ENCODE assay signal across 10 cellular contexts in the genomic region with DNA sequence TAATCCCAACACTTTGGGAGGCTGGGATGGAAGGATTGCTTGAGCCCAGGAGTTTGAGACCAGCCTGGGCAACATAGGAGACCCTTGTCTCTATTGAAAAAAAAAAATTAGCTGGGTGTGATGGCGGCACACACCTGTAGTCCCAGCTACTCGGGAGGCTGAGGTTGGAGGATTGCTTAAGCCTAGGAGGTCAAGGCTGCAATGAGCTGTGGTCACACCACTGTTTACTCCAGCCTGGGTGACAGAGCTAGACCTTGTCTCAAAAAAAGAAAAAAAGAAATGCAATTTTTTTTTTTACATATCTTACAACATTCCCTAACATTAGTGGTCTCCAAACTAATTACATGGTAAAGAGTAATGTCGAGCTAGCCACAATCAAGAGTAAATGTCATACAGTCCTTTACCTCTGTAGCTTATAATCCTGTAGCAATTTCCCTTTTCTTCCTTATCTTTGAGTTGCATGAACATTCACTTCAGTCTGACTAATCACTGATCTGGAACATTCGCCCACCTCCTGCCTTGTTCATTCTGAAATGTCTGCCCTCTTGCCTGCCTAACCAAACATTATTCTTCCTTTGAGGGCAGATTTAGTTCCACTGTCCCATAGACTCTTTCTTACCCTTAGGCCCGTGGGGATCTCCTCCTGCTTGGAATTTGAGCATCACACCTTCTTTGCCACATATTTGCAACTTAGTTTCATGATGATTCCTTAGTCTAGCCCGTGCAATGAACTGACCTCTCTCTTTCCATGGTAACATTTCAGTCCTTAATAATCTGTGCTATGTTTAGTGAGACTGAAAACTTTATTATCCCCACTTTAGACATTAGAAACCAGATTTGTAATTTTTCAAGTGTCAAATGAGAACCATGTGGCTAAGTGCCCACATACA. TPM values are rescaled to one million over a fixed set of nuclear protein-coding genes. Genes with fewer than 3 reads are reported as not detected.
A peak's percentile ranks its signal among the peaks of the same experiment; 100 is the strongest.
DNase-seq lines count a peak whose midpoint lies in the region; ATAC-seq and TF ChIP-seq lines count a peak whose summit lies in the region.
"Had no signal": no experiment of that assay in that cellular context is flagged by ENCODE, and none has a peak within 500 bp of the region (broad histone marks: within the 10 kb centered on the region; RNA-seq: fewer than 3 reads in every experiment).

No MANE protein-coding gene starts in this region.

- peak overlapping the region; percentile 56 for H3K27ac ChIP-seq in smooth muscle cell (ENCODE audit: low read depth)
- H3K27ac ChIP-seq in Karpas-422 (ENCODE audit: low read length): no peak overlapping the region
- H3K27ac ChIP-seq in right cardiac atrium (ENCODE audit: low read length): no peak overlapping the region

- intact Hi-C loops in right cardiac atrium (cut with DNase I): no loop called here

- H2AFZ ChIP-seq in smooth muscle cell (ENCODE audit: low read depth): no peak overlapping the region
- no peak overlapping the region for H2AFZ ChIP-seq in Karpas-422 (ENCODE audit: low read length)

- H3K4me3 ChIP-seq in choroid plexus epithelial cell (ENCODE audit: low read depth, low read length) (no peak overlapping the region), smooth muscle cell (no peak overlapping the region), Karpas-422 (ENCODE audit: low read length) (no peak overlapping the region), right cardiac atrium (ENCODE audit: low read length) (no peak overlapping the region)
- H3K4me3 ChIP-seq: heart left ventricle had no signal

- WGBS in smooth muscle cell (ENCODE audit: low lambda C conversion rate): 50% methylated on average over 6 of the region's 6 CpGs
- WGBS in right cardiac atrium: 66% methylated on average over 6 of the region's 6 CpGs

- no peak overlapping the region for H3K9ac ChIP-seq in smooth muscle cell (ENCODE audit: low read depth)
- H3K9ac ChIP-seq in Karpas-422 (ENCODE audit: low read length): no peak overlapping the region

- H3K4me2 ChIP-seq in smooth muscle cell: peak overlapping the region; percentile 7
- H3K4me2 ChIP-seq in Karpas-422 (ENCODE audit: low read depth, low read length, poor library complexity, severe bottlenecking): no peak overlapping the region

- no peaks in the 10 kb centered on the region for H3K9me2 ChIP-seq in Karpas-422 (replicated peaks; ENCODE audit: insufficient read depth, low read length)

- H3F3A ChIP-seq in smooth muscle cell (ENCODE audit: low read depth): peaks cover 12% of the 10 kb centered on the region

- H3K4me1 ChIP-seq in smooth muscle cell (ENCODE audit: low read depth) (no peaks in the 10 kb centered on the region), Karpas-422 (ENCODE audit: low read length) (peaks cover 14% of the 10 kb centered on the region), right cardiac atrium (ENCODE audit: control insufficient read depth, insufficient read depth, low read length) (no peaks in the 10 kb centered on the region)

- H3K36me3 ChIP-seq in smooth muscle cell (ENCODE audit: low read depth): no peaks in the 10 kb centered on the region
- no peaks in the 10 kb centered on the region for H3K36me3 ChIP-seq in Karpas-422 (ENCODE audit: insufficient read depth, low read length)
- H3K36me3 ChIP-seq: heart left ventricle had no signal

- TF ChIP-seq CTCF in choroid plexus epithelial cell (conservative IDR thresholded peaks at IDR 0.05; ENCODE audit: low read depth, low read length): no peak
- TF ChIP-seq CTCF in smooth muscle cell (IDR thresholded peaks at IDR 0.05; ENCODE audit: borderline replicate concordance, insufficient read depth, poor library complexity, severe bottlenecking): no peak

- ATAC-seq in right cardiac atrium: no peak
- ATAC-seq in GM18519 (IDR thresholded peaks at IDR 0.05; ENCODE audit: low FRiP score, unreplicated experiment): no peak
- ATAC-seq: heart left ventricle had no signal

- peak; percentile 22 for DNase-seq in activated naive CD4-positive, alpha-beta T cell treated with Interleukin-2 at 50 U/mL for 16 hours
- no peak for DNase-seq in activated naive CD4-positive, alpha-beta T cell (lab: John Stamatoyannopoulos, UW)
- peak; percentile 95 for DNase-seq in OCI-M1 (lab: John Stamatoyannopoulos, UW)
- peak; percentile 57 for DNase-seq in choroid plexus epithelial cell (ENCODE audit: low read depth)
- DNase-seq in smooth muscle cell (lab: John Stamatoyannopoulos, UW; ENCODE audit: unreplicated experiment): no peak
- no peak for DNase-seq in Karpas-422
- no peak for DNase-seq in right cardiac atrium
- DNase-seq: activated CD8-positive, alpha-beta memory T cell treated with anti-CD3 and anti-CD28 coated beads for 24 hours; heart left ventricle had no signal

- H4K20me1 ChIP-seq in smooth muscle cell (ENCODE audit: low read depth) (peaks cover 2% of the 10 kb centered on the region), Karpas-422 (ENCODE audit: insufficient read depth, low read depth, low read length) (no peaks in the 10 kb centered on the region)

- H3K27me3 ChIP-seq in smooth muscle cell (ENCODE audit: low read depth): no peaks in the 10 kb centered on the region
- no peaks in the 10 kb centered on the region for H3K27me3 ChIP-seq in Karpas-422 (ENCODE audit: low read length)
- no peaks in the 10 kb centered on the region for H3K27me3 ChIP-seq in right cardiac atrium (ENCODE audit: control insufficient read depth, insufficient read depth)
- H3K27me3 ChIP-seq: heart left ventricle had no signal

- H3K9me3 ChIP-seq in smooth muscle cell (replicated peaks; ENCODE audit: low read depth) (no peaks in the 10 kb centered on the region), Karpas-422 (ENCODE audit: low read length) (no peaks in the 10 kb centered on the region), right cardiac atrium (ENCODE audit: control insufficient read depth, low read length) (no peaks in the 10 kb centered on the region)
- H3K9me3 ChIP-seq: heart left ventricle had no signal

- H3K79me2 ChIP-seq in smooth muscle cell (ENCODE audit: low read depth) (peaks cover 2% of the 10 kb centered on the region), Karpas-422 (ENCODE audit: low read length) (peaks cover 2% of the 10 kb centered on the region)

RNA-seq across cellular contexts. Expression of a gene that starts 4.8 kb away (rescaled TPM):
- total RNA-seq in smooth muscle cell: 187 and 190 TPM in 2 replicates
- polyA plus RNA-seq in smooth muscle cell: 128 TPM in 2 replicates
- total RNA-seq in Karpas-422 (2014; rRNA removed; shearing (Covaris generic); ENCODE audit: low replicate concordance): 37.6 and 50.5 TPM in 2 replicates
- total RNA-seq in right cardiac atrium: 100 to 1,000 TPM; 203 to 246 (median 224) TPM
- polyA plus RNA-seq in right cardiac atrium: 74.6 TPM

Comparison
In these comparisons a context has a peak if more than half of its experiments do, and no peak if none do; other contexts are left out.
1. DNase-seq: peak in activated naive CD4-positive, alpha-beta T cell treated with Interleukin-2 at 50 U/mL for 16 hours (single experiment), OCI-M1 (single experiment) and choroid plexus epithelial cell (single experiment); none in activated naive CD4-positive, alpha-beta T cell (0 of 4), smooth muscle cell (single experiment), Karpas-422 (single experiment) and right cardiac atrium (0 of 3).